In genomic region chr2:67510745-67511144, GRCh38 we compare ENCODE assay signal across 18 cellular contexts.
"Had no signal": no experiment of that assay in that cellular context is flagged by ENCODE, and none has a peak within 500 bp of the region (broad histone marks: within the 10 kb centered on the region; RNA-seq: fewer than 3 reads in every experiment).

No MANE protein-coding gene starts in this region.

- H3K27me3 ChIP-seq: adrenal gland, esophagus muscularis mucosa, neutrophil, testis had no signal

- H3K27ac ChIP-seq: adrenal gland, esophagus muscularis mucosa, neutrophil, testis had no signal

- H3K4me3 Mint-ChIP-seq: naive thymus-derived CD4-positive, alpha-beta T cell had no signal

- H3K4me3 ChIP-seq: adrenal gland, esophagus muscularis mucosa, testis had no signal

- H3K9me3 ChIP-seq: adrenal gland, esophagus muscularis mucosa, neutrophil, testis had no signal

- ATAC-seq: naive thymus-derived CD4-positive, alpha-beta T cell; sciatic nerve; stimulated activated naive CD8-positive, alpha-beta T cell treated with anti-CD3 and anti-CD28 coated beads, Interleukin-15, Interleukin-2, amounts not matched to agents 100 U/mL and 50 U/mL, for 24 hours had no signal

- H3K27ac Mint-ChIP-seq: naive thymus-derived CD4-positive, alpha-beta T cell had no signal

- H3K4me1 Mint-ChIP-seq: naive thymus-derived CD4-positive, alpha-beta T cell had no signal

- FAIRE-seq: colon had no signal

- DNase-seq: activated CD4-positive, alpha-beta T cell treated with anti-CD3 and anti-CD28 coated beads, Interleukin-2, amount 50 U/mL, for 4 hours; activated CD4-positive, CD25-positive, alpha-beta regulatory T cell treated with anti-CD3 and anti-CD28 coated beads, Interleukin-2, amount 50 U/mL, for 72 hours; activated naive CD4-positive, alpha-beta T cell treated with anti-CD3 and anti-CD28 coated beads, Interleukin-2, amount 50 U/mL, for 16 hours; activated T-cell treated with anti-CD3 and anti-CD28 coated beads, Interleukin-2, amount 50 U/mL, for 1 hour; adrenal gland; glutamatergic neuron; left cardiac atrium; mammary epithelial cell; naive thymus-derived CD4-positive, alpha-beta T cell; posterior cingulate gyrus; stimulated activated CD4-positive, alpha-beta T cell treated with anti-CD3 and anti-CD28 coated beads, Interleukin-4, amount 100 ng/mL, for 1 hour; stimulated activated CD8-positive, alpha-beta memory T cell treated with anti-CD3 and anti-CD28 coated beads, Interleukin-4, amount 100 ng/mL, for 48 hours; stimulated activated naive CD8-positive, alpha-beta T cell treated with anti-CD3 and anti-CD28 coated beads, Interleukin-15, Interleukin-2, amounts not matched to agents 100 U/mL and 50 U/mL, for 24 hours; testis had no signal

- H3K4me1 ChIP-seq: adrenal gland, testis had no signal

- H3K36me3 ChIP-seq: adrenal gland, esophagus muscularis mucosa, neutrophil had no signal

- H3K36me3 Mint-ChIP-seq: naive thymus-derived CD4-positive, alpha-beta T cell had no signal
